ENCODE assay signal across 13 cellular contexts in the genomic region with DNA sequence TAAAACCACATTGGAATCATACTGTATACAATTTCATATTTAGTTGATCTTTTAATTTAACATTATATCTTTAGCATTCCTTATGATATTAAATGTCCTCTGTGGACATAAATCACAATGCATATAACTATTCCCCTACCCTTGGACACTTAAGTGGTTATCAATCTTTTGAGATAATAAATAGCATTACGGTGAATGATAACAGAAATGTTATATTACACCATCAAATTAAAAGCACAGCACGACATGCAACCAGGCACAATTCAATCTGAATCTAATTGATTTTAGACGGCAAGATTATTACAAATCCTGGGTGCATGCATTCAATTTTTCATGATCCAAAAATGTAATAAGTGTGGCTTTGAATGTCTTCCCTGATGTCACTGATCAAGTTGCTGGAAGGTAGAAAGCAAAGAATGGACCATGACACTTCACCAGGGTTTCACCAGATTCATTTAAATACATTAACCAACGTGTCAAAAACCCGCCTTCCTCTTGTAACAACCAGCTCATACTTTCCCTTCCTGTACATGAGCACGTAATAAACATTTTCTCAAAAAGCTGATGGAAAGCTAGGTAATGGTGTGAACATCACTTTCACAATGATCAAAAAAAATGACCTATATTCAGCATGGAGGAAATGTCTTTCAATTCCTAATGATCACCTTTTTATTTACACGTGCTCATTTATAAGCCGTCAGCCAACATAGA.
"Had no signal": no experiment of that assay in that cellular context is flagged by ENCODE, and none has a peak within 500 bp of the region (broad histone marks: within the 10 kb centered on the region; RNA-seq: fewer than 3 reads in every experiment).

No MANE protein-coding gene starts in this region.

- DNase-seq: activated naive CD4-positive, alpha-beta T cell treated with anti-CD3 and anti-CD28 coated beads, Interleukin-2, amount 50 U/mL, for 16 hours; anterior cingulate cortex; foreskin keratinocyte; left colon; midbrain; retina; stimulated activated CD4-positive, alpha-beta T cell treated with anti-CD3 and anti-CD28 coated beads, Interleukin-4, amount 100 ng/mL, for 24 hours; T1000; thyroid gland had no signal

- H3K4me1 ChIP-seq: breast epithelium, foreskin keratinocyte, thyroid gland, vagina had no signal

- ATAC-seq: foreskin keratinocyte, left colon had no signal

- H3K9me3 ChIP-seq: breast epithelium, neutrophil, thyroid gland, vagina had no signal

- H3K36me3 ChIP-seq: breast epithelium, neutrophil, thyroid gland, vagina had no signal

- H3K27me3 ChIP-seq: breast epithelium, foreskin keratinocyte, neutrophil, thyroid gland, vagina had no signal

- H3K4me3 ChIP-seq: breast epithelium, lung, thyroid gland, vagina had no signal

- H3K27ac ChIP-seq: breast epithelium, foreskin keratinocyte, neutrophil, thyroid gland, vagina had no signal
